1 cellular context compared by ENCODE assay signal in genomic region chr11:14380947-14381555, GRCh38.
TF ChIP-seq lines count a peak whose summit lies in the region.

No MANE protein-coding gene starts in this region.

TF ChIP-seq in HepG2, 621 proteins besides CTCF, POLR2A, EP300 and RAD21 (continued from another document and continues in another):
- no peak for TF ChIP-seq NFIB (CRISPR knock-in tag; IDR thresholded peaks at IDR 0.05; ENCODE audit: borderline replicate concordance)
- peak; percentile 69; the same call in 1 of the 2 replicates for TF ChIP-seq ZFP91 (CRISPR knock-in tag; IDR thresholded peaks at IDR 0.05; ENCODE audit: borderline replicate concordance)
- no peak for TF ChIP-seq ETS1 (CRISPR knock-in tag; IDR thresholded peaks at IDR 0.05)
- peak; percentile 52 for TF ChIP-seq RBFOX2 (IDR thresholded peaks at IDR 0.05; ENCODE audit: low read depth, low read length)
- TF ChIP-seq ZBTB39 (CRISPR knock-in tag; IDR thresholded peaks at IDR 0.05), result no peak
- TF ChIP-seq ZNF709 (CRISPR knock-in tag; IDR thresholded peaks at IDR 0.05), result no peak; the same call in 1 of the 2 replicates
- 0 out of 2 replicates have a peak, but pooled peaks have one; percentile 25 for TF ChIP-seq SAP130 (CRISPR knock-in tag; IDR thresholded peaks at IDR 0.05; ENCODE audit: low read depth)
- no peak for TF ChIP-seq ZNF615 (CRISPR knock-in tag; IDR thresholded peaks at IDR 0.05; ENCODE audit: borderline replicate concordance)
- no peak for TF ChIP-seq ZSCAN12 (CRISPR knock-in tag; IDR thresholded peaks at IDR 0.05)
- peak; percentile 64 for TF ChIP-seq ZFX (CRISPR knock-in tag; IDR thresholded peaks at IDR 0.05; ENCODE audit: low read depth)
- no peak for TF ChIP-seq NCOR1 (IDR thresholded peaks at IDR 0.05; ENCODE audit: borderline replicate concordance, low read length)
- 0 out of 2 replicates have a peak, but pooled peaks have one; percentile 30 for TF ChIP-seq TSC22D2 (CRISPR knock-in tag; IDR thresholded peaks at IDR 0.05; ENCODE audit: borderline replicate concordance)
- no peak for TF ChIP-seq AHDC1 (CRISPR knock-in tag; IDR thresholded peaks at IDR 0.05; ENCODE audit: borderline replicate concordance)
- peak; percentile 81; the same call in 1 of the 2 replicates for TF ChIP-seq RNF2 (conservative IDR thresholded peaks at IDR 0.05; ENCODE audit: low read depth)
- TF ChIP-seq ZNF354B (CRISPR knock-in tag; IDR thresholded peaks at IDR 0.05), result 0 out of 2 replicates have a peak, but pooled peaks have one; percentile 47
- TF ChIP-seq ZNF605 (CRISPR knock-in tag; IDR thresholded peaks at IDR 0.05), result no peak
- TF ChIP-seq ATF2 (CRISPR knock-in tag; IDR thresholded peaks at IDR 0.05), result no peak
- TF ChIP-seq THYN1 (CRISPR knock-in tag; IDR thresholded peaks at IDR 0.05; ENCODE audit: borderline replicate concordance, low read depth), result no peak
- no peak for TF ChIP-seq TRAFD1 (CRISPR knock-in tag; IDR thresholded peaks at IDR 0.05; ENCODE audit: borderline replicate concordance)
- no peak for TF ChIP-seq FOXM1 (CRISPR knock-in tag; IDR thresholded peaks at IDR 0.05)
- no peak for TF ChIP-seq ZSCAN29 (CRISPR knock-in tag; conservative IDR thresholded peaks at IDR 0.05)
- TF ChIP-seq FOXO1 (CRISPR knock-in tag; IDR thresholded peaks at IDR 0.05), result 0 out of 2 replicates have a peak, but pooled peaks have one; percentile 14
- TF ChIP-seq ZNF333 (CRISPR knock-in tag; IDR thresholded peaks at IDR 0.05; ENCODE audit: borderline replicate concordance), result peak; percentile 36; the same call in 1 of the 2 replicates
- TF ChIP-seq THAP8 (CRISPR knock-in tag; IDR thresholded peaks at IDR 0.05; ENCODE audit: borderline replicate concordance), result no peak
- no peak for TF ChIP-seq NFAT5 (CRISPR knock-in tag; IDR thresholded peaks at IDR 0.05)
- 0 out of 2 replicates have a peak, but pooled peaks have one; percentile 27 for TF ChIP-seq HIVEP1 (CRISPR knock-in tag; IDR thresholded peaks at IDR 0.05)
- peak; percentile 44; the same call in 1 of the 2 replicates for TF ChIP-seq KDM2A (CRISPR knock-in tag; IDR thresholded peaks at IDR 0.05; ENCODE audit: borderline replicate concordance, low read depth)
- TF ChIP-seq HINFP (CRISPR knock-in tag; IDR thresholded peaks at IDR 0.05; ENCODE audit: low read depth), result no peak
- TF ChIP-seq IRX3 (CRISPR knock-in tag; IDR thresholded peaks at IDR 0.05; ENCODE audit: borderline replicate concordance, low read depth), result no peak
- TF ChIP-seq KLF9 (CRISPR knock-in tag; IDR thresholded peaks at IDR 0.05; ENCODE audit: low read depth), result 0 out of 2 replicates have a peak, but pooled peaks have one; percentile 53
- no peak for TF ChIP-seq ZNF652 (CRISPR knock-in tag; IDR thresholded peaks at IDR 0.05; ENCODE audit: borderline replicate concordance, low read depth)
- peak; percentile 41; the same call in 1 of the 2 replicates for TF ChIP-seq TBX2 (CRISPR knock-in tag; IDR thresholded peaks at IDR 0.05; ENCODE audit: borderline replicate concordance)
- 0 out of 2 replicates have a peak, but pooled peaks have one; percentile 32 for TF ChIP-seq ZNF343 (CRISPR knock-in tag; IDR thresholded peaks at IDR 0.05)
- peak; percentile 76 for TF ChIP-seq KDM5B (CRISPR knock-in tag; IDR thresholded peaks at IDR 0.05; ENCODE audit: borderline replicate concordance)
